ENCODE assay signal across 8 cellular contexts in the genomic region with DNA sequence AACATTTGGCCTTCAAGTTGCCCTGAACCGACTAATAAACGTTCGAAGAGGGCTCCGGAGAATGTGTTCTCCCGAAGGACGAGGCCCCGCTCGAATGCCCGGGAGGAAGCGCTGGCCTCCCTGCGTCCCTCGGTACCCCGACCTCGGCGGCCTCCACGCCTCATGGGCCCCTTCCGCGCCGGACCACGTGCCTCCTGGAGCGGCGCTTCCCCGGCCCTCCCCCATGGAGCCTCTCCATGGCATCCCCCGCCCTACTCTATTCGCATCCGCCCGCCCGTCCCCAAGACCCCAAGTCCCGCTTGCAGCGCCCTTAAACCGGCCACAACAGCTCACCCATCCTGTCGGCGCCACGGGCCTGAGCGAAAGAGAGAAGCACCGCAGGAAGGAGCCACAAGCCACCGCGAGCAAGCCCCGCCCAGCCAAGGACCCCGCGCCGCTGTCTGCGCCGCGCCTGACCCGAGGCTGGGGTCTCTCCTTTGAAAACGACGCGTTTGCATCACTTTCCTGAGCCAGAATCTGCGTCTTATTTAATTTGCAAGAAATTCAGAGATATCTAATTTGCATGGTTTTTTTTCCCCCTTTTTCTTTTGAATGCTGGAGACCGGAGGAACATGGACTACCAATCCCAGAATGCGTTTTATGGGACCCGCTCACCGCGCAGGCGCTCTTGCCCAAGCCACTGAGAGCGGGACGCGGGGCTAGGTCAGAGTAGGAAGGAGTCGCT. TPM values are rescaled to one million over a fixed set of nuclear protein-coding genes. Genes with fewer than 3 reads are reported as not detected.
DNase-seq lines count a peak whose midpoint lies in the region; FAIRE-seq and TF ChIP-seq lines count a peak whose summit lies in the region.

TSS of gene RPS23 (minus strand) at position 368 of the 724 bp plus-strand sequence. CDS start at position 337, 31 bp downstream.

- H3K4me1 ChIP-seq in Loucy (ENCODE audit: insufficient read depth, low read length, poor library complexity, severe bottlenecking) (peaks cover 50% of the 10 kb centered on the region), stomach smooth muscle (ENCODE audit: control insufficient read depth, insufficient read depth, low read length) (peaks cover 3% of the 10 kb centered on the region)

- peak within 1 kb of the TSS; percentile 98 for H3K9ac ChIP-seq in Loucy (ENCODE audit: low read depth, low read length, poor library complexity, severe bottlenecking)
- H3K9ac ChIP-seq in stomach smooth muscle (ENCODE audit: low read length in 2 of 2), result peak within 1 kb of the TSS; percentile 89 to 95

- H3K27me3 Mint-ChIP-seq in neural crest cell (ENCODE audit: low read depth), result no peaks in the 10 kb centered on the region

- TF ChIP-seq POLR2A in H54 (IDR thresholded peaks at IDR 0.05; ENCODE audit: low read depth, low read length), result peak; percentile 76

- H3K4me3 Mint-ChIP-seq in neural crest cell, result peak within 1 kb of the TSS; percentile 93

- peak; percentile 83 for FAIRE-seq in H54 (lab: Jason Lieb, UNC)

- peak within 1 kb of the TSS; percentile 93 for H2AFZ ChIP-seq in Loucy (ENCODE audit: low read length)

- H3K27ac Mint-ChIP-seq in neural crest cell (ENCODE audit: unreplicated experiment), result peak within 1 kb of the TSS; percentile 100

- H3K79me2 ChIP-seq in Loucy (ENCODE audit: insufficient read depth, low read length), result peaks cover 54% of the 10 kb centered on the region

- H3K9me3 ChIP-seq in Loucy (ENCODE audit: insufficient read depth, low read depth, low read length), result no peaks in the 10 kb centered on the region
- H3K9me3 ChIP-seq in stomach smooth muscle (ENCODE audit: control insufficient read depth in 2 of 2, low read length in 2 of 2), result no peaks in the 10 kb centered on the region

- no peaks in the 10 kb centered on the region for H3F3A ChIP-seq in Loucy (ENCODE audit: low read depth)

- peak within 1 kb of the TSS; percentile 69 for H3K27ac ChIP-seq in stomach smooth muscle (ENCODE audit: low read length)

- TF ChIP-seq CTCF in Loucy (conservative IDR thresholded peaks at IDR 0.05; ENCODE audit: low read length) (no peak), fibroblast of villous mesenchyme (IDR thresholded peaks at IDR 0.05; ENCODE audit: insufficient read depth, low read depth, low read length) (no peak), neural crest cell (conservative IDR thresholded peaks at IDR 0.05) (no peak)

- H3K4me3 ChIP-seq in Loucy (ENCODE audit: low read length, poor library complexity, severe bottlenecking) (peak within 1 kb of the TSS; percentile 93), fibroblast of villous mesenchyme (ENCODE audit: low read depth, low read length) (peak within 1 kb of the TSS; percentile 77), stomach smooth muscle (ENCODE audit: low read length in 2 of 2) (peak within 1 kb of the TSS; percentile 96)

- H3K27me3 ChIP-seq in Loucy (ENCODE audit: insufficient read depth, low read length, poor library complexity, severe bottlenecking) (peaks cover 5% of the 10 kb centered on the region), stomach smooth muscle (ENCODE audit: control insufficient read depth in 1 of 2, insufficient read depth in 2 of 2, low read length in 2 of 2) (no peaks in the 10 kb centered on the region)

- H3K36me3 Mint-ChIP-seq in neural crest cell (ENCODE audit: low read depth), result peaks cover 29% of the 10 kb centered on the region

- no peaks in the 10 kb centered on the region for H3K9me2 ChIP-seq in Loucy (replicated peaks; ENCODE audit: low read depth, low read length)

- peak within 1 kb of the TSS; percentile 89 for H3K4me2 ChIP-seq in Loucy (ENCODE audit: low read depth, low read length, poor library complexity, severe bottlenecking)

- H3K9me3 Mint-ChIP-seq in neural crest cell, result no peaks in the 10 kb centered on the region

- peaks cover 48% of the 10 kb centered on the region for H3K4me1 Mint-ChIP-seq in neural crest cell

- DNase-seq in ELF-1 (ENCODE audit: low read depth, low spot score), result peak; percentile 94
- peak; percentile 77 for DNase-seq in H54 (ENCODE audit: insufficient read length, low spot score)
- peak; percentile 76 for DNase-seq in SHP77 treated with DMSO at 0.1 percent for 48 hours (lab: John Stamatoyannopoulos, UW)
- DNase-seq in activated effector memory CD4-positive, alpha-beta T cell treated with anti-CD3 and anti-CD28 coated beads, Interleukin-2, amount 50 U/mL, for 16 hours, result peak; percentile 95
- peak; percentile 92 for DNase-seq in fibroblast of villous mesenchyme (ENCODE audit: low read depth)
- peak; percentile 81 for DNase-seq in neural crest cell (ENCODE audit: low read depth, low spot score)

- peaks cover 30% of the 10 kb centered on the region for H3K36me3 ChIP-seq in Loucy (ENCODE audit: insufficient read depth, low read length)
- peaks cover 18% of the 10 kb centered on the region in 2 donors for H3K36me3 ChIP-seq in stomach smooth muscle (ENCODE audit: control insufficient read depth in 2 of 2, insufficient read depth in 2 of 2, low read length in 2 of 2)

- peaks cover 33% of the 10 kb centered on the region for H4K20me1 ChIP-seq in Loucy (ENCODE audit: insufficient read depth, low read length, poor library complexity, severe bottlenecking)

RNA-seq across cellular contexts. Expression of gene RPS23, which starts in this region (rescaled TPM):
- total RNA-seq in fibroblast of villous mesenchyme, result 2,371 and 3,674 TPM in 2 replicates
- 2,549 and 2,556 TPM in 2 replicates for total RNA-seq in neural crest cell

Comparison
In these comparisons a context has a peak if more than half of its experiments do, and no peak if none do; other contexts are left out.
1. Peak in every context shown above with its lines: DNase-seq, H3K4me3 ChIP-seq and H3K27ac ChIP-seq.